29 cellular contexts compared by ENCODE assay signal in the genomic region with DNA sequence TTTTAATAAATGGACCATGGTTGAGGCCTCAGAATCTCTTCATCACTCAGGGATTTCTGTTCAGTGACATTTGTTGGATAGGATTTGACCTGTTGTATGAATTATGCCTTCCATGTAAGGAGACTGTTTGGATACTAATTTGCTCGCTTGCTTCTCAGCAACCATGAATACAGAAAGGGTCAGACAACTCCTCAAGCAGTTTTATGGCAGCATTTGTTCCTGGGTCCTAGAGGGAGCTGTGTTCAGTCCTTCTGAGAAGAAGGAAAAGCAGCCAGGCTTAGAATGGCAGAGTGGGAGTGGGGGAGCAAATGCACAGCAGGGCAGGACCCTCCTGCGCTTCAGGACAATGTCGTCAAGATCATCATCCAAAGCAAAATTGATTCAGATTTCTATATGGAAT.
"Had no signal": no experiment of that assay in that cellular context is flagged by ENCODE, and none has a peak within 500 bp of the region (broad histone marks: within the 10 kb centered on the region; RNA-seq: fewer than 3 reads in every experiment).

No MANE protein-coding gene starts in this region.

- H3K27ac ChIP-seq: esophagus muscularis mucosa, foreskin keratinocyte, heart left ventricle, spleen, uterus had no signal

- H3K27me3 Mint-ChIP-seq: activated CD4-positive, alpha-beta T cell treated with anti-CD3 and anti-CD28 coated beads, Interleukin-2, amount 10 ng/mL, durations not matched to agents 7 days and 5 days; activated CD8-positive, alpha-beta T cell treated with anti-CD3 and anti-CD28 coated beads for 36 hours; activated T-helper 17 cell treated with anti-CD3 and anti-CD28 coated beads, Interleukin-2, amount 50 U/mL, for 72 hours; type B pancreatic cell had no signal

- H3K9me3 ChIP-seq: esophagus muscularis mucosa, heart left ventricle, spleen, uterus had no signal

- H3K4me1 Mint-ChIP-seq: activated CD4-positive, alpha-beta T cell treated with anti-CD3 and anti-CD28 coated beads, Interleukin-2, amount 10 ng/mL, durations not matched to agents 7 days and 5 days; activated naive CD8-positive, alpha-beta T cell treated with anti-CD3 and anti-CD28 coated beads, Interleukin-2, amount 50 U/mL, for 24 hours; activated T-helper 17 cell treated with anti-CD3 and anti-CD28 coated beads, Interleukin-2, amount 50 U/mL, for 72 hours; naive thymus-derived CD4-positive, alpha-beta T cell; neural crest cell; stimulated activated effector memory CD8-positive, alpha-beta T cell treated with anti-CD3 and anti-CD28 coated beads, Interleukin-12 subunit alpha, Interleukin-12 subunit beta, amount 100 ng/mL, for 72 hours had no signal

- H3K36me3 Mint-ChIP-seq: naive thymus-derived CD4-positive, alpha-beta T cell; stimulated activated effector memory CD8-positive, alpha-beta T cell treated with anti-CD3 and anti-CD28 coated beads, Interleukin-12 subunit alpha, Interleukin-12 subunit beta, amount 100 ng/mL, for 72 hours; type B pancreatic cell had no signal

- H3K27ac Mint-ChIP-seq: activated CD4-positive, alpha-beta T cell treated with anti-CD3 and anti-CD28 coated beads, Interleukin-2, amount 10 ng/mL, durations not matched to agents 7 days and 5 days; activated CD8-positive, alpha-beta T cell treated with anti-CD3 and anti-CD28 coated beads for 36 hours; activated naive CD8-positive, alpha-beta T cell treated with anti-CD3 and anti-CD28 coated beads, Interleukin-2, amount 50 U/mL, for 24 hours; activated T-helper 17 cell treated with anti-CD3 and anti-CD28 coated beads, Interleukin-2, amount 50 U/mL, for 72 hours; naive thymus-derived CD4-positive, alpha-beta T cell; stimulated activated effector memory CD8-positive, alpha-beta T cell treated with anti-CD3 and anti-CD28 coated beads, Interleukin-12 subunit alpha, Interleukin-12 subunit beta, amount 100 ng/mL, for 72 hours; stimulated activated naive CD8-positive, alpha-beta T cell treated with anti-CD3 and anti-CD28 coated beads, Interleukin-15, Interleukin-2, amounts not matched to agents 100 ng/mL and 50 ng/mL, for 24 hours; T-helper 1 cell treated with Interleukin-12 subunit alpha and Interleukin-12 subunit beta and Interleukin-4 antibody, amounts not matched to agents 30 μg/mL and 1 μg/mL, for 36 hours; type B pancreatic cell had no signal

- H3K4me3 ChIP-seq: esophagus muscularis mucosa, heart left ventricle, spleen, uterus had no signal

- ATAC-seq: activated CD8-positive, alpha-beta T cell treated with anti-CD3 and anti-CD28 coated beads for 36 hours; activated naive CD8-positive, alpha-beta T cell treated with anti-CD3 and anti-CD28 coated beads, Interleukin-2, amount 50 U/mL, for 24 hours; activated T-cell treated with anti-CD3 and anti-CD28 coated beads, Interleukin-2, amount 50 U/mL, for 4 hours; activated T-helper 17 cell treated with anti-CD3 and anti-CD28 coated beads, Interleukin-2, amount 50 U/mL, for 72 hours; foreskin keratinocyte; heart left ventricle; naive thymus-derived CD4-positive, alpha-beta T cell; right cardiac atrium; stimulated activated effector memory CD8-positive, alpha-beta T cell treated with anti-CD3 and anti-CD28 coated beads, Interleukin-12 subunit alpha, Interleukin-12 subunit beta, amount 100 ng/mL, for 72 hours had no signal

- H3K9me3 Mint-ChIP-seq: activated CD4-positive, alpha-beta T cell treated with anti-CD3 and anti-CD28 coated beads, Interleukin-2, amount 10 ng/mL, durations not matched to agents 7 days and 5 days; activated CD8-positive, alpha-beta T cell treated with anti-CD3 and anti-CD28 coated beads for 36 hours; activated T-cell treated with anti-CD3 and anti-CD28 coated beads, Interleukin-2, amount 50 U/mL, for 4 hours; activated T-helper 17 cell treated with anti-CD3 and anti-CD28 coated beads, Interleukin-2, amount 50 U/mL, for 72 hours; neural crest cell; stimulated activated naive CD8-positive, alpha-beta T cell treated with anti-CD3 and anti-CD28 coated beads, Interleukin-15, Interleukin-2, amounts not matched to agents 100 ng/mL and 50 ng/mL, for 24 hours; T-helper 1 cell treated with Interleukin-12 subunit alpha and Interleukin-12 subunit beta and Interleukin-4 antibody, amounts not matched to agents 30 μg/mL and 1 μg/mL, for 36 hours; type B pancreatic cell had no signal

- DNase-seq: activated CD4-positive, alpha-beta T cell treated with anti-CD3 and anti-CD28 coated beads for 1 hour; activated CD4-positive, alpha-beta T cell treated with anti-CD3 and anti-CD28 coated beads, Interleukin-2, amount 10 ng/mL, durations not matched to agents 7 days and 5 days; activated CD8-positive, alpha-beta T cell treated with anti-CD3 and anti-CD28 coated beads for 36 hours; activated gamma-delta T cell treated with Interleukin-2 at 50 U/mL for 16 hours; activated naive CD4-positive, alpha-beta T cell treated with anti-CD3 and anti-CD28 coated beads, Interleukin-2, amount 50 U/mL, for 16 hours; activated naive CD8-positive, alpha-beta T cell treated with anti-CD3 and anti-CD28 coated beads, Interleukin-2, amount 50 U/mL, for 24 hours; activated T-cell treated with anti-CD3 and anti-CD28 coated beads, Interleukin-2, amount 50 U/mL, for 4 hours; amygdala; central memory CD4-positive, alpha-beta T cell; foreskin keratinocyte; heart left ventricle; hypothalamus; islet precursor cell; midbrain; naive thymus-derived CD4-positive, alpha-beta T cell; posterior cingulate gyrus; right cardiac atrium; spleen; stimulated activated CD4-positive, alpha-beta T cell treated with anti-CD3 and anti-CD28 coated beads, Interleukin-4, amount 100 ng/mL, for 1 hour; SW 1271; T-helper 9 cell; uterus had no signal

- H3K4me3 Mint-ChIP-seq: activated CD4-positive, alpha-beta T cell treated with anti-CD3 and anti-CD28 coated beads, Interleukin-2, amount 10 ng/mL, durations not matched to agents 7 days and 5 days; activated CD8-positive, alpha-beta T cell treated with anti-CD3 and anti-CD28 coated beads for 36 hours; activated naive CD8-positive, alpha-beta T cell treated with anti-CD3 and anti-CD28 coated beads, Interleukin-2, amount 50 U/mL, for 24 hours; activated T-cell treated with anti-CD3 and anti-CD28 coated beads, Interleukin-2, amount 50 U/mL, for 4 hours; activated T-helper 17 cell treated with anti-CD3 and anti-CD28 coated beads, Interleukin-2, amount 50 U/mL, for 72 hours; naive thymus-derived CD4-positive, alpha-beta T cell; neural crest cell; stimulated activated effector memory CD8-positive, alpha-beta T cell treated with anti-CD3 and anti-CD28 coated beads, Interleukin-12 subunit alpha, Interleukin-12 subunit beta, amount 100 ng/mL, for 72 hours; stimulated activated naive CD8-positive, alpha-beta T cell treated with anti-CD3 and anti-CD28 coated beads, Interleukin-15, Interleukin-2, amounts not matched to agents 100 ng/mL and 50 ng/mL, for 24 hours; T-helper 1 cell treated with Interleukin-12 subunit alpha and Interleukin-12 subunit beta and Interleukin-4 antibody, amounts not matched to agents 30 μg/mL and 1 μg/mL, for 36 hours; type B pancreatic cell had no signal

- H3K4me1 ChIP-seq: foreskin keratinocyte, heart left ventricle, uterus had no signal

- H3K27me3 ChIP-seq: esophagus muscularis mucosa, foreskin keratinocyte, heart left ventricle, spleen, uterus had no signal

- H3K36me3 ChIP-seq: esophagus muscularis mucosa, heart left ventricle, spleen, uterus had no signal
